Comparison of ENCODE assay signal across 11 cellular contexts in genomic region chr11:93850585-93851018, GRCh38. TPM values are rescaled to one million over a fixed set of nuclear protein-coding genes. Genes with fewer than 3 reads are reported as not detected.
A peak's percentile ranks its signal among the peaks of the same experiment; 100 is the strongest.
DNase-seq lines count a peak whose midpoint lies in the region; ATAC-seq, FAIRE-seq and TF ChIP-seq lines count a peak whose summit lies in the region.
"Had no signal": no experiment of that assay in that cellular context is flagged by ENCODE, and none has a peak within 500 bp of the region (broad histone marks: within the 10 kb centered on the region; RNA-seq: fewer than 3 reads in every experiment).

Gene VSTM5, minus strand, starts transcription at chr11:93850618. Its CDS starts 116 bp downstream, at chr11:93850502.

- H3K4me3 ChIP-seq in heart left ventricle (peak within 1 kb of the TSS; percentile 41 to 67 (median 59)), H1 (ENCODE audit: extremely low read depth in 1 of 4, insufficient read depth in 2 of 4, low read depth in 3 of 4, low read length in 4 of 4) (peak within 1 kb of the TSS; percentile 23 to 58 (median 27)), muscle layer of colon (ENCODE audit: low read depth in 1 of 2, low read length in 2 of 2) (peak within 1 kb of the TSS; percentile 50 to 61), aorta (ENCODE audit: low read length in 2 of 2) (peak within 1 kb of the TSS; percentile 70 to 77)

- H3K4me3 Mint-ChIP-seq in stimulated activated naive CD8-positive, alpha-beta T cell treated with anti-CD3 and anti-CD28 coated beads, Interleukin-15, amount 100 ng/mL, for 72 hours = peak within 1 kb of the TSS in 1 of 2 donors; percentile 49

- no peak within 1 kb of the TSS for H3K56ac ChIP-seq in H1 (replicated peaks; ENCODE audit: insufficient read length, low read depth, low read length)

- POLR2A ChIA-PET in H1 (lab: Charles Lee; ENCODE audit: partially characterized antibody) = interaction anchor here (0.6 to 1.5 kb wide), 3 partner anchors 9 to 813 kb away, joined by 3 to 5 read pairs (median 3); no protein-coding TSS in a partner anchor

- H3K23me2 ChIP-seq in H1 (ENCODE audit: low read depth, low read length) = 0 out of 2 replicates have a peak, but pooled peaks cover 3% of the 10 kb centered on the region

- H3K27me3 ChIP-seq in heart left ventricle (peaks cover 0 to 13% (median 0%) of the 10 kb centered on the region in 9 donors), H1 (replicated peaks in 1 of 4; ENCODE audit: control insufficient read depth in 3 of 4, extremely low read depth in 1 of 4, insufficient read depth in 3 of 4, low read length in 3 of 4) (no peaks in the 10 kb centered on the region; a peak in 2 of 7 replicates), muscle layer of colon (ENCODE audit: control insufficient read depth in 1 of 2, insufficient read depth in 2 of 2, low read length in 2 of 2) (no peaks in the 10 kb centered on the region), aorta (ENCODE audit: control insufficient read depth in 1 of 2, insufficient read depth in 2 of 2, low read length in 1 of 2) (no peaks in the 10 kb centered on the region)

- H4K20me1 ChIP-seq in H1 (replicated peaks in 1 of 2; ENCODE audit: control insufficient read depth in 1 of 2, insufficient read depth in 2 of 2, low read length in 2 of 2) = no peaks in the 10 kb centered on the region

- H3K79me2 ChIP-seq in H1 (ENCODE audit: control insufficient read depth in 1 of 2, insufficient read depth in 2 of 2, low read length in 2 of 2) = no peaks in the 10 kb centered on the region

- H4K5ac ChIP-seq in H1 (ENCODE audit: insufficient read length, low read depth, low read length) = no peak within 1 kb of the TSS

- H3K4me1 ChIP-seq in heart left ventricle (peaks cover 0 to 13% (median 5%) of the 10 kb centered on the region in 12 donors), H1 (replicated peaks in 1 of 4; ENCODE audit: control insufficient read depth in 3 of 4, insufficient read depth in 4 of 4, low read length in 3 of 4) (peaks cover 0 to 3% (median 2%) of the 10 kb centered on the region in 4 experiments; a peak in 3 of 7 replicates), muscle layer of colon (ENCODE audit: insufficient read depth, low read length) (peaks cover 3% of the 10 kb centered on the region), aorta (ENCODE audit: control insufficient read depth in 1 of 2, insufficient read depth in 2 of 2, low read length in 2 of 2) (no peaks in the 10 kb centered on the region)

- TF ChIP-seq EP300 in H1 (IDR thresholded peaks at IDR 0.05; ENCODE audit: borderline replicate concordance in 1 of 2, low read depth in 2 of 2, low read length in 2 of 2) = no peak

- H3K27ac ChIP-seq in heart left ventricle = peak within 1 kb of the TSS in 6 of 12 donors; percentile 19 to 62 (median 38)
- no peak within 1 kb of the TSS for H3K27ac ChIP-seq in H1 (ENCODE audit: low read depth, low read length)
- peak within 1 kb of the TSS; percentile 68 for H3K27ac ChIP-seq in muscle layer of colon (ENCODE audit: low read depth, low read length)
- no peak within 1 kb of the TSS for H3K27ac ChIP-seq in aorta (ENCODE audit: low read depth in 1 of 2, low read length in 2 of 2)
- H3K27ac ChIP-seq: epithelial cell of prostate had no signal

- H3K36me3 ChIP-seq in heart left ventricle (no peaks in the 10 kb centered on the region), H1 (ENCODE audit: control insufficient read depth in 2 of 4, insufficient read depth in 4 of 4, low read length in 3 of 4) (no peaks in the 10 kb centered on the region), muscle layer of colon (ENCODE audit: insufficient read depth, low read length) (no peaks in the 10 kb centered on the region), aorta (ENCODE audit: control insufficient read depth in 1 of 2, insufficient read depth in 2 of 2, low read length in 1 of 2) (no peaks in the 10 kb centered on the region)

- H3K9ac ChIP-seq in H1 (replicated peaks in 1 of 4; ENCODE audit: extremely low read depth in 1 of 4, low read depth in 3 of 4, low read length in 3 of 4) = no peak within 1 kb of the TSS
- H3K9ac ChIP-seq in muscle layer of colon (ENCODE audit: low read length) = peak within 1 kb of the TSS; percentile 24

- no peak within 1 kb of the TSS for H3K27ac Mint-ChIP-seq in stimulated activated naive CD8-positive, alpha-beta T cell treated with anti-CD3 and anti-CD28 coated beads, Interleukin-15, amount 100 ng/mL, for 72 hours
- H3K27ac Mint-ChIP-seq: CD4-positive, alpha-beta memory T cell had no signal

- no peaks in the 10 kb centered on the region for H3K9me3 Mint-ChIP-seq in stimulated activated naive CD8-positive, alpha-beta T cell treated with anti-CD3 and anti-CD28 coated beads, Interleukin-15, amount 100 ng/mL, for 72 hours
- H3K9me3 Mint-ChIP-seq: CD4-positive, alpha-beta memory T cell had no signal

- no peak within 1 kb of the TSS for H3K14ac ChIP-seq in H1 (ENCODE audit: insufficient read length)

- peak within 1 kb of the TSS; percentile 51 to 56; a peak in 3 of 4 replicates for H3K4me2 ChIP-seq in H1 (ENCODE audit: insufficient read depth in 1 of 2, low read depth in 2 of 2, low read length in 2 of 2)

- H3K79me1 ChIP-seq in H1 (ENCODE audit: low read depth, low read length) = no peaks in the 10 kb centered on the region

- 26 to 29% (median 28%) methylated on average over 4 to 6 of the region's 6 CpGs for WGBS in heart left ventricle, 4 donors
- WGBS in H1 (ENCODE audit: extremely low coverage in 1 of 2, insufficient coverage in 1 of 2, insufficient read length in 1 of 2, insufficient replicate concordance in 2 of 2, low coverage in 1 of 2, low lambda C conversion rate in 2 of 2, missing lambda C conversion rate in 1 of 2), 2 experiments = 64% methylated on average over 5 of the region's 6 CpGs; no CpG with 5 or more reads in 1 of the 2 experiments
- 20 to 21% methylated on average over 6 of the region's 6 CpGs for WGBS in aorta, 2 donors

- H3K23ac ChIP-seq in H1 (ENCODE audit: insufficient read length) = no peak within 1 kb of the TSS

- no peak for TF ChIP-seq RAD21 in H1 (IDR thresholded peaks at IDR 0.05 in 1 of 2, conservative IDR thresholded peaks at IDR 0.05 in 1 of 2; ENCODE audit: low read depth in 2 of 2, low read length in 2 of 2)

- no peak within 1 kb of the TSS for H2BK5ac ChIP-seq in H1 (ENCODE audit: low read depth, low read length)

- H2BK20ac ChIP-seq in H1 (ENCODE audit: low read length) = no peak within 1 kb of the TSS; the same call in 1 of the 2 replicates

- no peak for DNase-seq in heart left ventricle
- no peak for DNase-seq in Right ventricle myocardium superior
- DNase-seq in H1 (ENCODE audit: low read depth in 1 of 2, low spot score in 2 of 2) = no peak
- DNase-seq in aorta = no peak
- no peak for DNase-seq in stimulated activated naive CD8-positive, alpha-beta T cell treated with anti-CD3 and anti-CD28 coated beads, Interleukin-15, amount 100 ng/mL, for 72 hours
- no peak for DNase-seq in GOT3 (lab: John Stamatoyannopoulos, UW)
- DNase-seq: CD4-positive, alpha-beta memory T cell had no signal

- H4K8ac ChIP-seq in H1 (ENCODE audit: extremely low read depth, insufficient read depth, low read length) = peak within 1 kb of the TSS; percentile 88

- H3K9me3 ChIP-seq in heart left ventricle = no peaks in the 10 kb centered on the region
- H3K9me3 ChIP-seq in H1 (ENCODE audit: insufficient read depth in 2 of 2, low read depth in 1 of 2, low read length in 1 of 2) = no peaks in the 10 kb centered on the region
- no peaks in the 10 kb centered on the region for H3K9me3 ChIP-seq in muscle layer of colon (ENCODE audit: low read length)
- no peaks in the 10 kb centered on the region for H3K9me3 ChIP-seq in aorta (ENCODE audit: control insufficient read depth, low read length)

- peak within 1 kb of the TSS; percentile 13; the same call in 1 of the 2 replicates for H3K18ac ChIP-seq in H1 (ENCODE audit: extremely low read depth, low read length)

- CTCF ChIA-PET in H1 (lab: Charles Lee; ENCODE audit: partially characterized antibody) = interaction anchor here (0.5 to 1.4 kb wide), 3 partner anchors 15 to 68 kb away, joined by 3 to 4 read pairs (median 3); no protein-coding TSS in a partner anchor

- H3K27me3 Mint-ChIP-seq in stimulated activated naive CD8-positive, alpha-beta T cell treated with anti-CD3 and anti-CD28 coated beads, Interleukin-15, amount 100 ng/mL, for 72 hours = peaks cover 46% of the 10 kb centered on the region

- H2BK120ac ChIP-seq in H1 (replicated peaks; ENCODE audit: low read depth, low read length) = no peak within 1 kb of the TSS

- no peak for TF ChIP-seq CTCF in heart left ventricle (IDR thresholded peaks at IDR 0.05)
- TF ChIP-seq CTCF in H1 (IDR thresholded peaks at IDR 0.05; ENCODE audit: control extremely low read depth in 1 of 3, insufficient read depth in 1 of 3, low read depth in 1 of 3, low read length in 3 of 3) = no peak

- peak within 1 kb of the TSS; percentile 80; the same call in 1 of the 2 replicates for H2AFZ ChIP-seq in H1 (ENCODE audit: low read length)

- intact Hi-C loops in heart left ventricle (cut with DNase I) (no loop called here), Right ventricle myocardium superior (cut with DNase I) (no loop called here), aorta (cut with DNase I) (no loop called here)

- no peak within 1 kb of the TSS for H2AK5ac ChIP-seq in H1 (ENCODE audit: low read depth, low read length)

- H3K4ac ChIP-seq in H1 (replicated peaks; ENCODE audit: insufficient read length, low read depth, low read length) = no peak within 1 kb of the TSS

- no peak for TF ChIP-seq POLR2A in heart left ventricle (IDR thresholded peaks at IDR 0.05)
- no peak for TF ChIP-seq POLR2A in H1 (IDR thresholded peaks at IDR 0.05; ENCODE audit: control extremely low read depth in 1 of 2, low read depth in 2 of 2, low read length in 2 of 2)

- H3K4me1 Mint-ChIP-seq in stimulated activated naive CD8-positive, alpha-beta T cell treated with anti-CD3 and anti-CD28 coated beads, Interleukin-15, amount 100 ng/mL, for 72 hours = no peaks in the 10 kb centered on the region

- no peak for FAIRE-seq in H1 (lab: Jason Lieb, UNC)

- no peak within 1 kb of the TSS for H2BK15ac ChIP-seq in H1 (ENCODE audit: low read length)

- no peak within 1 kb of the TSS for H2BK12ac ChIP-seq in H1 (ENCODE audit: low read depth, low read length)

- H4K91ac ChIP-seq in H1 (replicated peaks; ENCODE audit: insufficient read length, low read length) = no peak within 1 kb of the TSS

- ATAC-seq in heart left ventricle (no peak), Right ventricle myocardium superior (ENCODE audit: poor library complexity) (no peak), aorta (ENCODE audit: low FRiP score) (no peak), HG03135 (IDR thresholded peaks at IDR 0.05; ENCODE audit: unreplicated experiment) (no peak)
- no peak for ATAC-seq in stimulated activated naive CD8-positive, alpha-beta T cell treated with anti-CD3 and anti-CD28 coated beads, Interleukin-15, amount 100 ng/mL, for 72 hours

RNA-seq across cellular contexts. Expression of gene VSTM5, which starts in this region (rescaled TPM):
- under 1 TPM in 2 of 9 donors, not detected in 7; 0.10 to 0.16 TPM for total RNA-seq in heart left ventricle
- under 1 TPM; 0.04 to 0.07 TPM for polyA plus RNA-seq in heart left ventricle
- total RNA-seq in Right ventricle myocardium superior = not detected
- total RNA-seq in H1 (2021; fragmentation: NEBNext Ultra II Directional; extraction: Animal tissue kit (Norgen Biotek cat#: 25700)) = 0.13 and 0.22 TPM in 2 replicates
- 0.42 and 0.70 TPM in 2 replicates for polyA plus RNA-seq in H1 (2011; rRNA removed)
- 0.57 TPM for polyA plus RNA-seq in H1 (2011; cell fraction: cytosol; rRNA removed)
- 0.66 TPM for polyA plus RNA-seq in H1 (2011; cell fraction: nucleus; rRNA removed)
- 0.33 to 0.78 TPM (median 0.47 TPM) in 4 replicates for polyA plus RNA-seq in H1 (2012, experiment 1 of 2)
- polyA plus RNA-seq in H1 (2012, experiment 2 of 2) = 0.24 TPM
- polyA plus RNA-seq in H1 (2013, experiment 1 of 2) = 0.30 TPM
- polyA plus RNA-seq in H1 (2013, experiment 2 of 2) = 0.31 TPM
- 0.80 and 1.0 TPM in 2 replicates for polyA minus RNA-seq in H1 (2011; rRNA and poly(A)+ RNA removed)
- 0.59 TPM for polyA minus RNA-seq in H1 (2011; cell fraction: cytosol; rRNA and poly(A)+ RNA removed)
- 1.1 TPM for polyA minus RNA-seq in H1 (2011; cell fraction: nucleus; rRNA and poly(A)+ RNA removed)
- under 1 TPM; 0.36 to 0.87 TPM for total RNA-seq in aorta
- polyA plus RNA-seq in aorta = not detected
- total RNA-seq: activated CD8-positive, alpha-beta memory T cell treated with anti-CD3 and anti-CD28 coated beads for 36 hours; CD4-positive, alpha-beta memory T cell had no signal
- polyA plus RNA-seq: CD4-positive, alpha-beta memory T cell had no signal
